24 cellular contexts compared by ENCODE assay signal in genomic region chr12:30930238-30931010, GRCh38. TPM values are rescaled to one million over a fixed set of nuclear protein-coding genes. Genes with fewer than 3 reads are reported as not detected.
A peak's percentile ranks its signal among the peaks of the same experiment; 100 is the strongest.
DNase-seq lines count a peak whose midpoint lies in the region; ATAC-seq and TF ChIP-seq lines count a peak whose summit lies in the region.
"Had no signal": no experiment of that assay in that cellular context is flagged by ENCODE, and none has a peak within 500 bp of the region (broad histone marks: within the 10 kb centered on the region; RNA-seq: fewer than 3 reads in every experiment).

No MANE protein-coding gene starts in this region.

- no peak for TF ChIP-seq POLR2A in transverse colon (IDR thresholded peaks at IDR 0.05)

- H3K4me3 ChIP-seq in left ventricle myocardium inferior (no peak overlapping the region), transverse colon (no peak overlapping the region)
- H3K4me3 ChIP-seq: BLaER1, esophagus muscularis mucosa, SJSA1 had no signal

- no peaks in the 10 kb centered on the region for H3K9me3 ChIP-seq in left ventricle myocardium inferior (replicated peaks)
- no peaks in the 10 kb centered on the region for H3K9me3 ChIP-seq in transverse colon
- H3K9me3 ChIP-seq: esophagus muscularis mucosa, SJSA1 had no signal

- peak overlapping the region in 3 of 5 experiments; percentile 33 to 43 (median 35) for H3K27ac Mint-ChIP-seq in brain
- H3K27ac Mint-ChIP-seq: activated CD4-positive, alpha-beta T cell treated with anti-CD3 and anti-CD28 coated beads for 36 hours; activated naive CD4-positive, alpha-beta T cell treated with anti-CD3 and anti-CD28 coated beads, Interleukin-2, amount 50 U/mL, for 72 hours; T-helper 1 cell treated with Interleukin-12 subunit alpha and Interleukin-12 subunit beta and Interleukin-4 antibody, amounts not matched to agents 30 μg/mL and 1 μg/mL, for 36 hours had no signal

- H3K9me3 Mint-ChIP-seq in brain: peaks cover 0 to 10% (median 4%) of the 10 kb centered on the region in 5 experiments
- H3K9me3 Mint-ChIP-seq: activated naive CD4-positive, alpha-beta T cell treated with anti-CD3 and anti-CD28 coated beads, Interleukin-2, amount 50 U/mL, for 72 hours; central memory CD8-positive, alpha-beta T cell; T-helper 1 cell treated with Interleukin-12 subunit alpha and Interleukin-12 subunit beta and Interleukin-4 antibody, amounts not matched to agents 30 μg/mL and 1 μg/mL, for 36 hours had no signal

- TF ChIP-seq CTCF in left ventricle myocardium inferior (IDR thresholded peaks at IDR 0.05; ENCODE audit: borderline replicate concordance) (no peak), brain (conservative IDR thresholded peaks at IDR 0.05) (no peak), transverse colon (IDR thresholded peaks at IDR 0.05) (no peak), RWPE1 (conservative IDR thresholded peaks at IDR 0.05; ENCODE audit: low read depth) (no peak)

- no peak for DNase-seq in left ventricle myocardium inferior
- DNase-seq in Right ventricle myocardium inferior (ENCODE audit: missing footprints): no peak
- no peak for DNase-seq in left lobe of liver (ENCODE audit: low spot score)
- no peak for DNase-seq in transverse colon
- no peak for DNase-seq in HuH-7 (ENCODE audit: low spot score)
- no peak for DNase-seq in RWPE1 (ENCODE audit: low spot score)
- no peak for DNase-seq in NCI-H187 treated with DMSO at 0.1 percent for 48 hours (lab: John Stamatoyannopoulos, UW)
- DNase-seq: ACHN; activated CD4-positive, alpha-beta T cell treated with anti-CD3 and anti-CD28 coated beads for 36 hours; Calu3; effector CD4-positive, alpha-beta T cell; naive thymus-derived CD4-positive, alpha-beta T cell; NCI-H1048; NCI-H2107; NCI-H82; OCI-M1 had no signal

- peak overlapping the region in 2 of 5 experiments; percentile 18 to 26 for H3K4me3 Mint-ChIP-seq in brain
- H3K4me3 Mint-ChIP-seq: activated CD4-positive, alpha-beta T cell treated with anti-CD3 and anti-CD28 coated beads for 36 hours; central memory CD8-positive, alpha-beta T cell; naive thymus-derived CD4-positive, alpha-beta T cell; T-helper 1 cell treated with Interleukin-12 subunit alpha and Interleukin-12 subunit beta and Interleukin-4 antibody, amounts not matched to agents 30 μg/mL and 1 μg/mL, for 36 hours had no signal

- ATAC-seq in Right ventricle myocardium inferior (no peak), left lobe of liver (peak; percentile 12)
- ATAC-seq: activated CD4-positive, alpha-beta T cell treated with anti-CD3 and anti-CD28 coated beads for 36 hours; activated naive CD4-positive, alpha-beta T cell treated with anti-CD3 and anti-CD28 coated beads, Interleukin-2, amount 50 U/mL, for 72 hours; naive thymus-derived CD4-positive, alpha-beta T cell had no signal

- 17 to 66% methylated on average over 1 to 12 of the region's 12 CpGs for WGBS in transverse colon (ENCODE audit: low coverage in 1 of 2), 2 donors

- peaks cover 18% of the 10 kb centered on the region for H3K27me3 ChIP-seq in left ventricle myocardium inferior (ENCODE audit: low read depth)
- H3K27me3 ChIP-seq in transverse colon: peaks cover 15% of the 10 kb centered on the region
- H3K27me3 ChIP-seq: BLaER1, SJSA1 had no signal

- peaks cover 4% of the 10 kb centered on the region for H3K27me3 Mint-ChIP-seq in brain

- CTCF ChIA-PET in RWPE1 (lab: Yijun Ruan, JAX): no interaction called here

- peak overlapping the region; percentile 3 for H3K27ac ChIP-seq in left ventricle myocardium inferior (replicated peaks)
- H3K27ac ChIP-seq in transverse colon: peak overlapping the region in 3 of 4 donors; percentile 28 to 41 (median 29)
- H3K27ac ChIP-seq in RWPE1: no peak overlapping the region
- H3K27ac ChIP-seq: BLaER1, parathyroid adenoma, SJSA1 had no signal

- peaks cover 48% of the 10 kb centered on the region for H3K36me3 Mint-ChIP-seq in brain
- H3K36me3 Mint-ChIP-seq: activated naive CD4-positive, alpha-beta T cell treated with anti-CD3 and anti-CD28 coated beads, Interleukin-2, amount 50 U/mL, for 72 hours; naive thymus-derived CD4-positive, alpha-beta T cell had no signal

- TF ChIP-seq EP300 in transverse colon (IDR thresholded peaks at IDR 0.05; ENCODE audit: low read depth): no peak

- intact Hi-C loops in left ventricle myocardium inferior (cut with micrococcal nuclease) (no loop called here), Right ventricle myocardium inferior (cut with DNase I) (no loop called here), transverse colon (cut with DNase I; ENCODE audit: low total_unique reads) (no loop called here)

- H3K36me3 ChIP-seq in left ventricle myocardium inferior (no peaks in the 10 kb centered on the region), transverse colon (no peaks in the 10 kb centered on the region)
- H3K36me3 ChIP-seq: BLaER1, esophagus muscularis mucosa, SJSA1 had no signal

- H3K4me1 Mint-ChIP-seq in brain: peaks cover 63% of the 10 kb centered on the region
- H3K4me1 Mint-ChIP-seq: activated CD4-positive, alpha-beta T cell treated with anti-CD3 and anti-CD28 coated beads for 36 hours; central memory CD8-positive, alpha-beta T cell; naive thymus-derived CD4-positive, alpha-beta T cell had no signal

- POLR2A ChIA-PET in RWPE1 (lab: Yijun Ruan, JAX; ENCODE audit: low non-redundant PET): no interaction called here

- in situ Hi-C loops in transverse colon (cut with MboI; ENCODE audit: low pct_ligation_motif_present in 1 of 4, low pct_unique_long_range_greater_than_20kb in 1 of 4, low sequenced_read_pairs in 3 of 4): no loop called here

- peaks cover 24% of the 10 kb centered on the region for H3K4me1 ChIP-seq in left ventricle myocardium inferior
- H3K4me1 ChIP-seq in transverse colon: no peaks in the 10 kb centered on the region
- H3K4me1 ChIP-seq: BLaER1, parathyroid adenoma had no signal

RNA-seq across cellular contexts. Expression of gene TSPAN11, which starts 3.9 kb away (rescaled TPM):
- total RNA-seq in left ventricle myocardium inferior (1.7 TPM), Right ventricle myocardium inferior (1.5 TPM), left lobe of liver (0.93 TPM), transverse colon (1 to 10 TPM; 1.5 to 3.0 (median 2.9) TPM)
- 5.6 TPM for polyA plus RNA-seq in brain (ENCODE audit: insufficient read depth, low read depth, low replicate concordance)
- total RNA-seq: activated CD4-positive, alpha-beta T cell treated with anti-CD3 and anti-CD28 coated beads for 36 hours; activated naive CD4-positive, alpha-beta T cell treated with anti-CD3 and anti-CD28 coated beads, Interleukin-2, amount 50 U/mL, for 72 hours; Calu3; naive thymus-derived CD4-positive, alpha-beta T cell had no signal
- polyA plus RNA-seq: naive thymus-derived CD4-positive, alpha-beta T cell had no signal
